Comparison of ENCODE assay signal across 11 cellular contexts in genomic region chr7:151091431-151091830, GRCh38. TPM values are rescaled to one million over a fixed set of nuclear protein-coding genes. Genes with fewer than 3 reads are reported as not detected.
DNase-seq lines count a peak whose midpoint lies in the region; ATAC-seq, FAIRE-seq and TF ChIP-seq lines count a peak whose summit lies in the region.
"Had no signal": no experiment of that assay in that cellular context is flagged by ENCODE, and none has a peak within 500 bp of the region (broad histone marks: within the 10 kb centered on the region; RNA-seq: fewer than 3 reads in every experiment).

No MANE protein-coding gene starts in this region.

- no peak overlapping the region for H3K4me3 Mint-ChIP-seq in CD14-positive monocyte
- H3K4me3 Mint-ChIP-seq in HFFc6 = no peak overlapping the region
- H3K4me3 Mint-ChIP-seq: effector memory CD8-positive, alpha-beta T cell had no signal

- H3K79me2 ChIP-seq in HepG2 (ENCODE audit: insufficient read depth, low read length) = peaks cover 95% of the 10 kb centered on the region

- 59% methylated on average over 6 of the region's 6 CpGs for WGBS in HepG2 (ENCODE audit: low lambda C conversion rate)

- TF ChIP-seq RAD21 in HepG2 (CRISPR knock-in tag; IDR thresholded peaks at IDR 0.05) = no peak

- CTCF ChIA-PET in HepG2 (lab: Yijun Ruan, JAX; ENCODE audit: low intra/inter-chr PET ratio, low total read pairs) = interaction anchor here (0.7 kb wide), 1 partner anchor 19 kb away, joined by 3 read pairs; no protein-coding TSS in a partner anchor

- H3K4me1 ChIP-seq in adipocyte (ENCODE audit: control insufficient read depth, insufficient read depth, low read length) (peaks cover 71% of the 10 kb centered on the region), HepG2 (ENCODE audit: insufficient read depth, low read length) (peaks cover 41% of the 10 kb centered on the region)

- H3K4me2 ChIP-seq in HepG2 (ENCODE audit: low read depth, low read length) = peak overlapping the region; percentile 1; the same call in 1 of the 2 replicates

- no peak for TF ChIP-seq POLR2A in HepG2 (IDR thresholded peaks at IDR 0.05; ENCODE audit: insufficient read depth in 1 of 2, low read depth in 2 of 2, low read length in 2 of 2)

- TF ChIP-seq EP300 in HepG2 (IDR thresholded peaks at IDR 0.05; ENCODE audit: low read depth in 2 of 2, low read length in 2 of 2) (no peak), HepG2 (CRISPR knock-in tag; IDR thresholded peaks at IDR 0.05; ENCODE audit: borderline replicate concordance) (no peak)

- H3K4me3 ChIP-seq in adipocyte (ENCODE audit: low read length) = no peak overlapping the region
- no peak overlapping the region for H3K4me3 ChIP-seq in HepG2 (replicated peaks in 1 of 3; ENCODE audit: insufficient read depth in 1 of 3, low read depth in 2 of 3, low read length in 3 of 3)

- no peak overlapping the region for H2AFZ ChIP-seq in HepG2 (ENCODE audit: low read length)

- no peak for ATAC-seq in HepG2
- no peak for ATAC-seq in GM18519 (IDR thresholded peaks at IDR 0.05; ENCODE audit: low FRiP score, unreplicated experiment)
- no peak for ATAC-seq in GM18520 (IDR thresholded peaks at IDR 0.05; ENCODE audit: unreplicated experiment)
- ATAC-seq: effector memory CD8-positive, alpha-beta T cell had no signal

- H3K27ac ChIP-seq in HepG2 (ENCODE audit: extremely low read length, insufficient read depth, low read length) = no peak overlapping the region

- peaks cover 23% of the 10 kb centered on the region in 2 donors for H3K36me3 Mint-ChIP-seq in CD14-positive monocyte
- H3K36me3 Mint-ChIP-seq in HFFc6 (ENCODE audit: low read depth) = no peaks in the 10 kb centered on the region; the same call in none of the 2 replicates

- no peaks in the 10 kb centered on the region for H3K27me3 Mint-ChIP-seq in CD14-positive monocyte (ENCODE audit: low read depth in 3 of 3)
- peaks cover 9% of the 10 kb centered on the region for H3K27me3 Mint-ChIP-seq in HFFc6 (ENCODE audit: insufficient read depth)
- H3K27me3 Mint-ChIP-seq: effector memory CD8-positive, alpha-beta T cell had no signal

- H3K36me3 ChIP-seq in adipocyte (ENCODE audit: control insufficient read depth, insufficient read depth, low read length, severe bottlenecking) = no peaks in the 10 kb centered on the region
- H3K36me3 ChIP-seq in HepG2 (replicated peaks in 1 of 2; ENCODE audit: control insufficient read depth in 1 of 2, insufficient read depth in 2 of 2, low read length in 2 of 2) = peaks cover 8 to 35% of the 10 kb centered on the region in 2 experiments; a peak in 4 of 5 replicates

- TF ChIP-seq CTCF in CD14-positive monocyte (IDR thresholded peaks at IDR 0.05) (peak; percentile 75), HFFc6 (IDR thresholded peaks at IDR 0.05) (peak; percentile 78), HepG2 (CRISPR knock-in tag; IDR thresholded peaks at IDR 0.05) (peak; percentile 60)

- H3K27me3 ChIP-seq in adipocyte (replicated peaks; ENCODE audit: control insufficient read depth, insufficient read depth, low read length) = no peaks in the 10 kb centered on the region
- H3K27me3 ChIP-seq in HepG2 (ENCODE audit: control insufficient read depth in 1 of 2, insufficient read depth in 2 of 2, low read length in 2 of 2) = no peaks in the 10 kb centered on the region

- H3K4me1 Mint-ChIP-seq in CD14-positive monocyte (peaks cover 45% of the 10 kb centered on the region), HFFc6 (ENCODE audit: low read depth) (peaks cover 75% of the 10 kb centered on the region)

- H3K9me3 ChIP-seq in adipocyte (ENCODE audit: control insufficient read depth, low read length) = no peaks in the 10 kb centered on the region
- no peaks in the 10 kb centered on the region for H3K9me3 ChIP-seq in HepG2 (ENCODE audit: low read length)

- peaks cover 0 to 3% (median 0%) of the 10 kb centered on the region in 7 donors for H3K9me3 Mint-ChIP-seq in CD14-positive monocyte
- H3K9me3 Mint-ChIP-seq in HFFc6 = no peaks in the 10 kb centered on the region
- H3K9me3 Mint-ChIP-seq: effector memory CD8-positive, alpha-beta T cell had no signal

- POLR2A ChIA-PET in HepG2 (lab: Yijun Ruan, JAX) = interaction anchor here (1.0 kb wide), 1 partner anchor 29 kb away, joined by 3 read pairs; no protein-coding TSS in a partner anchor

- BruUV-seq in HepG2 (replicated peaks; lab: Mats Ljungman, UMichigan) = no TSS peak

- H4K20me1 ChIP-seq in HepG2 (ENCODE audit: insufficient read depth, low read length) = peaks cover 75% of the 10 kb centered on the region

- intact Hi-C loops in CD14-positive monocyte (cut with micrococcal nuclease) (loop anchor here (1.0 to 10.0 kb wide), 2 partner anchors 20 to 57 kb away; no protein-coding TSS in a partner anchor), HepG2 (cut with micrococcal nuclease; ENCODE audit: unreplicated experiment) (no loop called here)

- FAIRE-seq in HepG2 (lab: Jason Lieb, UNC) = peak; percentile 43
- FAIRE-seq: TTC549, urothelium cell line had no signal

- peak overlapping the region in 2 of 7 donors; percentile 25 to 59 for H3K27ac Mint-ChIP-seq in CD14-positive monocyte
- peak overlapping the region; percentile 53 for H3K27ac Mint-ChIP-seq in HFFc6
- H3K27ac Mint-ChIP-seq: effector memory CD8-positive, alpha-beta T cell had no signal

- DNase-seq in CD14-positive monocyte (ENCODE audit: low spot score) = peak; percentile 60
- no peak for DNase-seq in HFFc6
- DNase-seq in adipocyte (ENCODE audit: low read depth) = peak; percentile 41
- no peak for DNase-seq in HepG2 (ENCODE audit: low spot score)
- DNase-seq in NCI-H1092 (lab: John Stamatoyannopoulos, UW) = no peak
- DNase-seq in activated T-cell treated with anti-CD3 and anti-CD28 coated beads for 4 hours = no peak
- DNase-seq: effector memory CD8-positive, alpha-beta T cell had no signal

- in situ Hi-C loops in HepG2 (cut with HindIII; ENCODE audit: extremely low pct_ligation_motif_present, low pct_unique_long_range_greater_than_20kb) = no loop called here

- peak overlapping the region; percentile 11 for H3K9ac ChIP-seq in adipocyte (ENCODE audit: low read length)
- H3K9ac ChIP-seq in HepG2 (ENCODE audit: insufficient read depth, low read depth, low read length) = no peak overlapping the region

RNA-seq across cellular contexts. Expression of gene AGAP3, which starts 5.2 kb away (rescaled TPM):
- polyA plus RNA-seq in CD14-positive monocyte = 1 to 10 TPM; 6.4 to 6.8 TPM
- total RNA-seq in HFFc6 (2021; fragmentation: NEBNext Ultra II Directional; extraction: Animal tissue kit (Norgen Biotek cat#: 25700)) = 100 to 1,000 TPM in 1 of 6 experiments, 10 to 100 TPM in 5; 73.3 to 104 (median 82.2) TPM
- 24.9 and 31.3 TPM in 2 replicates for total RNA-seq in HepG2 (2016; rRNA removed; fragmentation: Illumina TruSeq; extraction: Trizol)
- total RNA-seq in HepG2 (2016; cell fraction: cytosol; rRNA removed; fragmentation: Illumina TruSeq; extraction: Trizol; ENCODE audit: low read depth) = 26.6 and 28.2 TPM in 2 replicates
- 24.2 and 30.5 TPM in 2 replicates for total RNA-seq in HepG2 (2016; cell fraction: insoluble cytoplasmic fraction; rRNA removed; fragmentation: Illumina TruSeq; extraction: Trizol)
- 34.8 and 39.9 TPM in 2 replicates for total RNA-seq in HepG2 (2016; cell fraction: membrane; rRNA removed; fragmentation: Illumina TruSeq; extraction: Trizol)
- 26.5 and 31.8 TPM in 2 replicates for total RNA-seq in HepG2 (2016; cell fraction: nucleus; rRNA removed; fragmentation: Illumina TruSeq; extraction: Trizol)
- polyA plus RNA-seq in HepG2 (2011; rRNA removed) = 61.4 and 62.0 TPM in 2 replicates
- polyA plus RNA-seq in HepG2 (2011; cell fraction: cytosol; rRNA removed) = 54.9 and 70.5 TPM in 2 replicates
- 255 and 313 TPM in 2 replicates for polyA plus RNA-seq in HepG2 (2011; cell fraction: nucleus; rRNA removed)
- polyA plus RNA-seq in HepG2 (2012) = 46.4 and 66.8 TPM in 2 replicates
- 23.3 and 25.2 TPM in 2 replicates for polyA plus RNA-seq in HepG2 (2016; cell fraction: cytosol; fragmentation: Illumina TruSeq; extraction: Trizol; ENCODE audit: low read depth)
- polyA plus RNA-seq in HepG2 (2016; cell fraction: insoluble cytoplasmic fraction; fragmentation: Illumina TruSeq; extraction: Trizol; ENCODE audit: low read depth) = 36.6 and 44.9 TPM in 2 replicates
- polyA plus RNA-seq in HepG2 (2016; cell fraction: membrane; fragmentation: Illumina TruSeq; extraction: Trizol; ENCODE audit: low read depth) = 48.3 and 57.9 TPM in 2 replicates
- 94.3 and 94.4 TPM in 2 replicates for polyA plus RNA-seq in HepG2 (2016; cell fraction: nucleus; fragmentation: Illumina TruSeq; extraction: Trizol; ENCODE audit: insufficient read depth, low read depth)
- polyA minus RNA-seq in HepG2 (2011; rRNA and poly(A)+ RNA removed; ENCODE audit: low replicate concordance) = 70.7 and 91.8 TPM in 2 replicates
- 43.3 and 46.7 TPM in 2 replicates for polyA minus RNA-seq in HepG2 (2011; cell fraction: cytosol; rRNA and poly(A)+ RNA removed)
- polyA minus RNA-seq in HepG2 (2011; cell fraction: nucleus; rRNA and poly(A)+ RNA removed) = 71.4 and 81.1 TPM in 2 replicates

RNA-seq across cellular contexts. Expression of gene TMUB1, which starts 8.1 kb away (rescaled TPM):
- polyA plus RNA-seq in CD14-positive monocyte (10 to 100 TPM; 17.4 to 19.8 TPM), HepG2 (2011; rRNA removed) (44.8 and 47.8 TPM in 2 replicates)
- 10 to 100 TPM; 44.0 to 57.8 (median 51.9) TPM for total RNA-seq in HFFc6 (2021; fragmentation: NEBNext Ultra II Directional; extraction: Animal tissue kit (Norgen Biotek cat#: 25700))
- 31.8 and 51.6 TPM in 2 replicates for total RNA-seq in HepG2 (2016; rRNA removed; fragmentation: Illumina TruSeq; extraction: Trizol)
- total RNA-seq in HepG2 (2016; cell fraction: cytosol; rRNA removed; fragmentation: Illumina TruSeq; extraction: Trizol; ENCODE audit: low read depth) = 65.7 and 75.8 TPM in 2 replicates
- 32.2 and 52.0 TPM in 2 replicates for total RNA-seq in HepG2 (2016; cell fraction: insoluble cytoplasmic fraction; rRNA removed; fragmentation: Illumina TruSeq; extraction: Trizol)
- total RNA-seq in HepG2 (2016; cell fraction: membrane; rRNA removed; fragmentation: Illumina TruSeq; extraction: Trizol) = 89.1 and 106 TPM in 2 replicates
- 25.0 and 26.7 TPM in 2 replicates for total RNA-seq in HepG2 (2016; cell fraction: nucleus; rRNA removed; fragmentation: Illumina TruSeq; extraction: Trizol)
- 27.8 and 54.6 TPM in 2 replicates for polyA plus RNA-seq in HepG2 (2011; cell fraction: cytosol; rRNA removed)
- polyA plus RNA-seq in HepG2 (2011; cell fraction: nucleus; rRNA removed) = 66.5 and 75.5 TPM in 2 replicates
- polyA plus RNA-seq in HepG2 (2012) = 33.8 and 40.3 TPM in 2 replicates
- polyA plus RNA-seq in HepG2 (2016; cell fraction: cytosol; fragmentation: Illumina TruSeq; extraction: Trizol; ENCODE audit: low read depth) = 123 and 138 TPM in 2 replicates
- 51.6 and 55.5 TPM in 2 replicates for polyA plus RNA-seq in HepG2 (2016; cell fraction: insoluble cytoplasmic fraction; fragmentation: Illumina TruSeq; extraction: Trizol; ENCODE audit: low read depth)
- polyA plus RNA-seq in HepG2 (2016; cell fraction: membrane; fragmentation: Illumina TruSeq; extraction: Trizol; ENCODE audit: low read depth) = 146 and 154 TPM in 2 replicates
- polyA plus RNA-seq in HepG2 (2016; cell fraction: nucleus; fragmentation: Illumina TruSeq; extraction: Trizol; ENCODE audit: insufficient read depth, low read depth) = 85.5 and 89.1 TPM in 2 replicates
- polyA minus RNA-seq in HepG2 (2011; rRNA and poly(A)+ RNA removed; ENCODE audit: low replicate concordance) = 5.6 and 25.8 TPM in 2 replicates
- polyA minus RNA-seq in HepG2 (2011; cell fraction: cytosol; rRNA and poly(A)+ RNA removed) = 22.8 and 25.2 TPM in 2 replicates
- 5.6 and 6.3 TPM in 2 replicates for polyA minus RNA-seq in HepG2 (2011; cell fraction: nucleus; rRNA and poly(A)+ RNA removed)

RNA-seq across cellular contexts. Expression of gene FASTK, which starts 10.8 kb away (rescaled TPM):
- polyA plus RNA-seq in CD14-positive monocyte (10 to 100 TPM; 34.7 to 38.6 TPM), HepG2 (2011; rRNA removed) (55.7 and 69.5 TPM in 2 replicates)
- total RNA-seq in HFFc6 (2021; fragmentation: NEBNext Ultra II Directional; extraction: Animal tissue kit (Norgen Biotek cat#: 25700)) = 10 to 100 TPM; 83.8 to 97.0 (median 92.4) TPM
- total RNA-seq in HepG2 (2016; rRNA removed; fragmentation: Illumina TruSeq; extraction: Trizol) = 33.0 and 52.9 TPM in 2 replicates
- total RNA-seq in HepG2 (2016; cell fraction: cytosol; rRNA removed; fragmentation: Illumina TruSeq; extraction: Trizol; ENCODE audit: low read depth) = 29.1 and 30.5 TPM in 2 replicates
- 32.4 and 60.3 TPM in 2 replicates for total RNA-seq in HepG2 (2016; cell fraction: insoluble cytoplasmic fraction; rRNA removed; fragmentation: Illumina TruSeq; extraction: Trizol)
- total RNA-seq in HepG2 (2016; cell fraction: membrane; rRNA removed; fragmentation: Illumina TruSeq; extraction: Trizol) = 41.0 and 43.4 TPM in 2 replicates
- 51.3 and 66.2 TPM in 2 replicates for total RNA-seq in HepG2 (2016; cell fraction: nucleus; rRNA removed; fragmentation: Illumina TruSeq; extraction: Trizol)
- polyA plus RNA-seq in HepG2 (2011; cell fraction: cytosol; rRNA removed) = 26.4 and 50.0 TPM in 2 replicates
- 502 and 643 TPM in 2 replicates for polyA plus RNA-seq in HepG2 (2011; cell fraction: nucleus; rRNA removed)
- polyA plus RNA-seq in HepG2 (2012) = 25.5 and 34.3 TPM in 2 replicates
- 23.6 and 24.6 TPM in 2 replicates for polyA plus RNA-seq in HepG2 (2016; cell fraction: cytosol; fragmentation: Illumina TruSeq; extraction: Trizol; ENCODE audit: low read depth)
- polyA plus RNA-seq in HepG2 (2016; cell fraction: insoluble cytoplasmic fraction; fragmentation: Illumina TruSeq; extraction: Trizol; ENCODE audit: low read depth) = 29.6 and 34.7 TPM in 2 replicates
- polyA plus RNA-seq in HepG2 (2016; cell fraction: membrane; fragmentation: Illumina TruSeq; extraction: Trizol; ENCODE audit: low read depth) = 31.2 and 34.1 TPM in 2 replicates
- polyA plus RNA-seq in HepG2 (2016; cell fraction: nucleus; fragmentation: Illumina TruSeq; extraction: Trizol; ENCODE audit: insufficient read depth, low read depth) = 122 and 126 TPM in 2 replicates
- polyA minus RNA-seq in HepG2 (2011; rRNA and poly(A)+ RNA removed; ENCODE audit: low replicate concordance) = 72.5 and 75.7 TPM in 2 replicates
- 14.0 and 16.2 TPM in 2 replicates for polyA minus RNA-seq in HepG2 (2011; cell fraction: cytosol; rRNA and poly(A)+ RNA removed)
- 80.8 and 95.9 TPM in 2 replicates for polyA minus RNA-seq in HepG2 (2011; cell fraction: nucleus; rRNA and poly(A)+ RNA removed)

RNA-seq across cellular contexts. Expression of gene SLC4A2, which starts 32.0 kb away (rescaled TPM):
- polyA plus RNA-seq in CD14-positive monocyte (10 to 100 TPM; 21.6 to 23.8 TPM), HepG2 (2011; rRNA removed) (46.0 and 51.9 TPM in 2 replicates)
- total RNA-seq in HFFc6 (2021; fragmentation: NEBNext Ultra II Directional; extraction: Animal tissue kit (Norgen Biotek cat#: 25700)) = 100 to 1,000 TPM; 153 to 188 (median 164) TPM
- 47.4 and 73.4 TPM in 2 replicates for total RNA-seq in HepG2 (2016; rRNA removed; fragmentation: Illumina TruSeq; extraction: Trizol)
- 8.6 and 14.7 TPM in 2 replicates for total RNA-seq in HepG2 (2016; cell fraction: cytosol; rRNA removed; fragmentation: Illumina TruSeq; extraction: Trizol; ENCODE audit: low read depth)
- 34.8 and 77.4 TPM in 2 replicates for total RNA-seq in HepG2 (2016; cell fraction: insoluble cytoplasmic fraction; rRNA removed; fragmentation: Illumina TruSeq; extraction: Trizol)
- total RNA-seq in HepG2 (2016; cell fraction: membrane; rRNA removed; fragmentation: Illumina TruSeq; extraction: Trizol) = 26.6 and 30.8 TPM in 2 replicates
- total RNA-seq in HepG2 (2016; cell fraction: nucleus; rRNA removed; fragmentation: Illumina TruSeq; extraction: Trizol) = 63.4 and 65.4 TPM in 2 replicates
- polyA plus RNA-seq in HepG2 (2011; cell fraction: cytosol; rRNA removed) = 27.2 and 39.8 TPM in 2 replicates
- polyA plus RNA-seq in HepG2 (2011; cell fraction: nucleus; rRNA removed) = 152 and 184 TPM in 2 replicates
- polyA plus RNA-seq in HepG2 (2012) = 43.5 and 58.1 TPM in 2 replicates
- 13.4 and 18.9 TPM in 2 replicates for polyA plus RNA-seq in HepG2 (2016; cell fraction: cytosol; fragmentation: Illumina TruSeq; extraction: Trizol; ENCODE audit: low read depth)
- polyA plus RNA-seq in HepG2 (2016; cell fraction: insoluble cytoplasmic fraction; fragmentation: Illumina TruSeq; extraction: Trizol; ENCODE audit: low read depth) = 43.1 and 59.0 TPM in 2 replicates
- 34.8 and 39.1 TPM in 2 replicates for polyA plus RNA-seq in HepG2 (2016; cell fraction: membrane; fragmentation: Illumina TruSeq; extraction: Trizol; ENCODE audit: low read depth)
- polyA plus RNA-seq in HepG2 (2016; cell fraction: nucleus; fragmentation: Illumina TruSeq; extraction: Trizol; ENCODE audit: insufficient read depth, low read depth) = 204 and 209 TPM in 2 replicates
- polyA minus RNA-seq in HepG2 (2011; rRNA and poly(A)+ RNA removed; ENCODE audit: low replicate concordance) = 135 and 192 TPM in 2 replicates
- polyA minus RNA-seq in HepG2 (2011; cell fraction: cytosol; rRNA and poly(A)+ RNA removed) = 36.1 and 36.4 TPM in 2 replicates
- polyA minus RNA-seq in HepG2 (2011; cell fraction: nucleus; rRNA and poly(A)+ RNA removed) = 37.8 and 40.6 TPM in 2 replicates

RNA-seq across cellular contexts. Expression of gene CDK5, which starts 33.7 kb away (rescaled TPM):
- polyA plus RNA-seq in CD14-positive monocyte = 10 to 100 TPM; 24.9 to 31.2 TPM
- total RNA-seq in HFFc6 (2021; fragmentation: NEBNext Ultra II Directional; extraction: Animal tissue kit (Norgen Biotek cat#: 25700)) = 10 to 100 TPM; 31.3 to 37.3 (median 33.4) TPM
- total RNA-seq in HepG2 (2016; rRNA removed; fragmentation: Illumina TruSeq; extraction: Trizol) = 21.3 and 22.6 TPM in 2 replicates
- 12.6 and 13.7 TPM in 2 replicates for total RNA-seq in HepG2 (2016; cell fraction: cytosol; rRNA removed; fragmentation: Illumina TruSeq; extraction: Trizol; ENCODE audit: low read depth)
- total RNA-seq in HepG2 (2016; cell fraction: insoluble cytoplasmic fraction; rRNA removed; fragmentation: Illumina TruSeq; extraction: Trizol) = 20.7 and 24.2 TPM in 2 replicates
- total RNA-seq in HepG2 (2016; cell fraction: membrane; rRNA removed; fragmentation: Illumina TruSeq; extraction: Trizol) = 11.2 and 14.0 TPM in 2 replicates
- total RNA-seq in HepG2 (2016; cell fraction: nucleus; rRNA removed; fragmentation: Illumina TruSeq; extraction: Trizol) = 11.2 and 11.8 TPM in 2 replicates
- 16.4 and 17.3 TPM in 2 replicates for polyA plus RNA-seq in HepG2 (2011; rRNA removed)
- polyA plus RNA-seq in HepG2 (2011; cell fraction: cytosol; rRNA removed) = 19.6 and 22.3 TPM in 2 replicates
- polyA plus RNA-seq in HepG2 (2011; cell fraction: nucleus; rRNA removed) = 13.9 TPM in 2 replicates
- 12.1 and 12.5 TPM in 2 replicates for polyA plus RNA-seq in HepG2 (2012)
- 8.2 and 9.4 TPM in 2 replicates for polyA plus RNA-seq in HepG2 (2016; cell fraction: cytosol; fragmentation: Illumina TruSeq; extraction: Trizol; ENCODE audit: low read depth)
- polyA plus RNA-seq in HepG2 (2016; cell fraction: insoluble cytoplasmic fraction; fragmentation: Illumina TruSeq; extraction: Trizol; ENCODE audit: low read depth) = 24.7 and 27.5 TPM in 2 replicates
- polyA plus RNA-seq in HepG2 (2016; cell fraction: membrane; fragmentation: Illumina TruSeq; extraction: Trizol; ENCODE audit: low read depth) = 9.4 and 11.3 TPM in 2 replicates
- 18.0 and 20.6 TPM in 2 replicates for polyA plus RNA-seq in HepG2 (2016; cell fraction: nucleus; fragmentation: Illumina TruSeq; extraction: Trizol; ENCODE audit: insufficient read depth, low read depth)
- polyA minus RNA-seq in HepG2 (2011; rRNA and poly(A)+ RNA removed; ENCODE audit: low replicate concordance) = 36.0 and 75.6 TPM in 2 replicates
- polyA minus RNA-seq in HepG2 (2011; cell fraction: cytosol; rRNA and poly(A)+ RNA removed) = 8.6 and 12.4 TPM in 2 replicates
- polyA minus RNA-seq in HepG2 (2011; cell fraction: nucleus; rRNA and poly(A)+ RNA removed) = 7.0 and 11.7 TPM in 2 replicates

Comparison
In these comparisons a context has a peak if more than half of its experiments do, and no peak if none do; other contexts are left out.
1. DNase-seq: peak in CD14-positive monocyte (single experiment) and adipocyte (single experiment); none in HFFc6 (single experiment), HepG2 (single experiment), NCI-H1092 (single experiment) and activated T-cell treated with anti-CD3 and anti-CD28 coated beads for 4 hours (single experiment).
2. Peak in every context shown above with its lines, with median percentiles within 50 percentile points of each other: CTCF ChIP-seq.